9 cellular contexts compared by ENCODE assay signal in genomic region chr12:116274552-116275375, GRCh38. TPM values are rescaled to one million over a fixed set of nuclear protein-coding genes. Genes with fewer than 3 reads are reported as not detected.
DNase-seq lines count a peak whose midpoint lies in the region; ATAC-seq and TF ChIP-seq lines count a peak whose summit lies in the region.
"Had no signal": no experiment of that assay in that cellular context is flagged by ENCODE, and none has a peak within 500 bp of the region (broad histone marks: within the 10 kb centered on the region; RNA-seq: fewer than 3 reads in every experiment).

No MANE protein-coding gene starts in this region.

- H3K9me3 Mint-ChIP-seq in activated CD8-positive, alpha-beta memory T cell treated with anti-CD3 and anti-CD28 coated beads, Interleukin-2, amount 10 ng/mL, durations not matched to agents 7 days and 5 days (ENCODE audit: low read depth) = no peaks in the 10 kb centered on the region

- no peak overlapping the region for H3K27ac ChIP-seq in stomach

- peaks cover 36% of the 10 kb centered on the region for H3K4me1 Mint-ChIP-seq in activated CD8-positive, alpha-beta memory T cell treated with anti-CD3 and anti-CD28 coated beads, Interleukin-2, amount 10 ng/mL, durations not matched to agents 7 days and 5 days

- H3K4me1 ChIP-seq in stomach = peaks cover 18 to 68% (median 41%) of the 10 kb centered on the region in 4 donors

- H3K4me3 ChIP-seq in WI38 (ENCODE audit: low read depth, low read length) = peak overlapping the region; percentile 74
- H3K4me3 ChIP-seq in fibroblast of villous mesenchyme (ENCODE audit: low read depth, low read length) = peak overlapping the region; percentile 93
- H3K4me3 ChIP-seq in stomach = peak overlapping the region in 3 of 4 donors; percentile 67 to 84 (median 73)

- no peak for TF ChIP-seq CTCF in WI38 (IDR thresholded peaks at IDR 0.05; ENCODE audit: low read depth, low read length)
- no peak for TF ChIP-seq CTCF in fibroblast of villous mesenchyme (IDR thresholded peaks at IDR 0.05; ENCODE audit: insufficient read depth, low read depth, low read length)
- no peak for TF ChIP-seq CTCF in stomach (IDR thresholded peaks at IDR 0.05)

- H3K9me3 ChIP-seq in stomach = no peaks in the 10 kb centered on the region

- H3K36me3 ChIP-seq in stomach = no peaks in the 10 kb centered on the region

- no peaks in the 10 kb centered on the region for H3K27me3 Mint-ChIP-seq in activated CD8-positive, alpha-beta memory T cell treated with anti-CD3 and anti-CD28 coated beads, Interleukin-2, amount 10 ng/mL, durations not matched to agents 7 days and 5 days

- peak overlapping the region; percentile 94 for H3K4me3 Mint-ChIP-seq in activated CD8-positive, alpha-beta memory T cell treated with anti-CD3 and anti-CD28 coated beads, Interleukin-2, amount 10 ng/mL, durations not matched to agents 7 days and 5 days

- no peak overlapping the region for H3K27ac Mint-ChIP-seq in activated CD8-positive, alpha-beta memory T cell treated with anti-CD3 and anti-CD28 coated beads, Interleukin-2, amount 10 ng/mL, durations not matched to agents 7 days and 5 days

- no peak for TF ChIP-seq POLR2A in stomach (IDR thresholded peaks at IDR 0.05)

- intact Hi-C loops in stomach (cut with DNase I; ENCODE audit: low total_unique reads) = loop anchor here (5.0 kb wide), 1 partner anchor 328 kb away; no protein-coding TSS in a partner anchor

- TF ChIP-seq EP300 in stomach (IDR thresholded peaks at IDR 0.05) = no peak

- DNase-seq in activated CD8-positive, alpha-beta memory T cell treated with anti-CD3 and anti-CD28 coated beads, Interleukin-2, amount 10 ng/mL, durations not matched to agents 7 days and 5 days = no peak
- DNase-seq in activated CD8-positive, alpha-beta memory T cell treated with anti-CD3 and anti-CD28 coated beads, Interleukin-2, amount 50 U/mL, for 4 hours = no peak
- DNase-seq in fibroblast of villous mesenchyme (ENCODE audit: low read depth) = no peak
- no peak for DNase-seq in stomach
- DNase-seq in retina = no peak
- DNase-seq in stimulated activated CD4-positive, alpha-beta T cell treated with anti-CD3 and anti-CD28 coated beads, Interleukin-2, amount 100 ng/mL, for 24 hours = no peak
- DNase-seq: stimulated activated CD4-positive, alpha-beta T cell treated with anti-CD3 and anti-CD28 coated beads, Interleukin-15, amount 100 ng/mL, for 24 hours had no signal

- no peak for ATAC-seq in activated CD8-positive, alpha-beta memory T cell treated with anti-CD3 and anti-CD28 coated beads, Interleukin-2, amount 10 ng/mL, durations not matched to agents 7 days and 5 days
- ATAC-seq in HG03378 (IDR thresholded peaks at IDR 0.05; ENCODE audit: unreplicated experiment) = no peak

- CTCF ChIA-PET in activated CD8-positive, alpha-beta memory T cell treated with anti-CD3 and anti-CD28 coated beads, Interleukin-2, amount 10 ng/mL, durations not matched to agents 7 days and 5 days (lab: Charles Lee) = no interaction called here

- no peaks in the 10 kb centered on the region for H3K27me3 ChIP-seq in stomach

- WGBS in stomach, 5 donors = 41 to 48% (median 45%) methylated on average over 5 of the region's 5 CpGs

- H3K36me3 Mint-ChIP-seq in activated CD8-positive, alpha-beta memory T cell treated with anti-CD3 and anti-CD28 coated beads, Interleukin-2, amount 10 ng/mL, durations not matched to agents 7 days and 5 days = peaks cover 13% of the 10 kb centered on the region

RNA-seq across cellular contexts. Expression of gene MED13L, which starts 2.7 kb away (rescaled TPM):
- 10 to 100 TPM; 65.1 to 74.4 TPM for total RNA-seq in activated CD8-positive, alpha-beta memory T cell treated with anti-CD3 and anti-CD28 coated beads, Interleukin-2, amount 10 ng/mL, durations not matched to agents 7 days and 5 days
- total RNA-seq in fibroblast of villous mesenchyme = 120 and 189 TPM in 2 replicates
- 100 to 1,000 TPM in 3 of 5 donors, 10 to 100 TPM in 2; 56.2 to 305 (median 122) TPM for total RNA-seq in stomach
- polyA plus RNA-seq in stomach = 10 to 100 TPM; 10.4 to 14.5 (median 12.4) TPM
